In the genomic region with DNA sequence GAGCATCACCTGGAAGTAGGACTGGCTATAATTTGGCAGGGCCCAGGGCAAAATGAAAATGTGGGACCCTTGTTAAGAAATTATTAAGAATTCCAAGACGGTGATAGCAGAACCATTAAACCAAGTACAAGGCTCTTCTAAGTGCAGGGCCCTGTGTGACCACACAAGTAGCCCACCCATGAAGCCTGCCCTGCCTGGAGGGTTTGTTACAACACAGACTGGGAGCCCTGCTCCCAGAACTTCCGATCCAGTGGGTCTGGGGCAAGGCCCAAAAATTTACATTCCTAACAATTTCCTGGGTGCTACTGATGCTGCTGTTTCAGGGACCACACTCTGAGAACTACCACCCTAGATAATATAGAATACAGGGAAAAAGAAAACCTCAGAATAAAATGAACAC, we compare ENCODE assay signal across 27 cellular contexts.
DNase-seq lines count a peak whose midpoint lies in the region; FAIRE-seq and TF ChIP-seq lines count a peak whose summit lies in the region.
"Had no signal": no experiment of that assay in that cellular context is flagged by ENCODE, and none has a peak within 500 bp of the region (broad histone marks: within the 10 kb centered on the region; RNA-seq: fewer than 3 reads in every experiment).

No MANE protein-coding gene starts in this region.

- FAIRE-seq in GM19239 (lab: Jason Lieb, UNC): no peak
- FAIRE-seq: A204.1, GM12878, GM12892, GM18507 had no signal

- H4K20me1 ChIP-seq in neural progenitor cell (ENCODE audit: low read depth) (no peaks in the 10 kb centered on the region), hepatocyte (ENCODE audit: insufficient read depth, poor library complexity, severe bottlenecking) (no peaks in the 10 kb centered on the region)
- H4K20me1 ChIP-seq: BLaER1 had no signal

- H3K9me2 ChIP-seq in hepatocyte (replicated peaks; ENCODE audit: insufficient read depth): no peaks in the 10 kb centered on the region

- no peak overlapping the region for H3K27ac Mint-ChIP-seq in neural progenitor cell
- H3K27ac Mint-ChIP-seq: CD14-positive monocyte; CD4-positive, alpha-beta memory T cell; CD4-positive, CD25-positive, alpha-beta regulatory T cell; CD8-positive, alpha-beta memory T cell had no signal

- no peak overlapping the region for H2BK15ac ChIP-seq in mesenchymal stem cell (ENCODE audit: low read depth, poor library complexity, severe bottlenecking)

- peaks cover 40% of the 10 kb centered on the region for H3K4me1 ChIP-seq in SJSA1 (replicated peaks)
- no peaks in the 10 kb centered on the region for H3K4me1 ChIP-seq in mesenchymal stem cell (ENCODE audit: control insufficient read depth, insufficient read depth, low read depth, low read length)
- peaks cover 9% of the 10 kb centered on the region for H3K4me1 ChIP-seq in neural progenitor cell
- no peaks in the 10 kb centered on the region for H3K4me1 ChIP-seq in hepatocyte (ENCODE audit: insufficient read depth)
- H3K4me1 ChIP-seq: BLaER1 had no signal

- H3K27me3 ChIP-seq in SJSA1 (replicated peaks) (no peaks in the 10 kb centered on the region), mesenchymal stem cell (ENCODE audit: control insufficient read depth in 1 of 2, insufficient read depth in 1 of 2, low read length in 2 of 2) (no peaks in the 10 kb centered on the region), neural progenitor cell (no peaks in the 10 kb centered on the region), hepatocyte (no peaks in the 10 kb centered on the region)
- H3K27me3 ChIP-seq: BE2C, BLaER1 had no signal

- peaks cover 2% of the 10 kb centered on the region for H3K27me3 Mint-ChIP-seq in neural progenitor cell (ENCODE audit: insufficient read depth, low read depth)
- H3K27me3 Mint-ChIP-seq: CD4-positive, alpha-beta memory T cell; CD4-positive, CD25-positive, alpha-beta regulatory T cell; CD8-positive, alpha-beta memory T cell had no signal

- H3K4me3 Mint-ChIP-seq in neural progenitor cell: no peak overlapping the region
- H3K4me3 Mint-ChIP-seq: CD14-positive monocyte; CD4-positive, alpha-beta memory T cell; CD4-positive, CD25-positive, alpha-beta regulatory T cell; CD8-positive, alpha-beta memory T cell had no signal

- DNase-seq in SJSA1 (ENCODE audit: low read depth in 1 of 2, low spot score in 2 of 2) (peak; percentile 87 to 93), mesenchymal stem cell (no peak), neural progenitor cell (ENCODE audit: low spot score) (peak; percentile 8), activated gamma-delta T cell treated with Interleukin-2 at 50 U/mL for 16 hours (no peak), hepatocyte (ENCODE audit: low spot score) (no peak), GM19239 (ENCODE audit: insufficient read length, low spot score) (no peak)
- DNase-seq: 8988T; ACHN; BE2C; C1 segment of cervical spinal cord; CD4-positive, alpha-beta memory T cell; CD4-positive, CD25-positive, alpha-beta regulatory T cell; CD8-positive, alpha-beta memory T cell; COR-L47; DMS 273 treated with DMSO at 0.1 percent for 48 hours; DMS153; DMS53; DMS79; DND-41; EL; GDM1 had no signal

- no peaks in the 10 kb centered on the region for H3K79me1 ChIP-seq in mesenchymal stem cell (replicated peaks; ENCODE audit: low read length, poor library complexity, severe bottlenecking)

- H3K36me3 ChIP-seq in SJSA1 (no peaks in the 10 kb centered on the region), mesenchymal stem cell (ENCODE audit: control insufficient read depth in 1 of 2, insufficient read depth in 2 of 2, low read depth in 1 of 2, low read length in 2 of 2) (no peaks in the 10 kb centered on the region), neural progenitor cell (no peaks in the 10 kb centered on the region), hepatocyte (replicated peaks; ENCODE audit: insufficient read depth, low read depth) (no peaks in the 10 kb centered on the region)
- H3K36me3 ChIP-seq: BE2C, BLaER1 had no signal

- H2BK12ac ChIP-seq in mesenchymal stem cell (ENCODE audit: low read length in 2 of 2): no peak overlapping the region

- H3K9me3 ChIP-seq in SJSA1 (replicated peaks): peaks cover 4% of the 10 kb centered on the region
- no peaks in the 10 kb centered on the region for H3K9me3 ChIP-seq in mesenchymal stem cell (ENCODE audit: control insufficient read depth, low read length)
- H3K9me3 ChIP-seq in neural progenitor cell (ENCODE audit: low read depth): no peaks in the 10 kb centered on the region
- no peaks in the 10 kb centered on the region for H3K9me3 ChIP-seq in hepatocyte (ENCODE audit: low read depth)
- H3K9me3 ChIP-seq: BE2C, BLaER1 had no signal

- peaks cover 15% of the 10 kb centered on the region for H3K4me1 Mint-ChIP-seq in neural progenitor cell
- H3K4me1 Mint-ChIP-seq: CD14-positive monocyte; CD4-positive, alpha-beta memory T cell; CD4-positive, CD25-positive, alpha-beta regulatory T cell; CD8-positive, alpha-beta memory T cell had no signal

- no peak overlapping the region for H2AK5ac ChIP-seq in mesenchymal stem cell (ENCODE audit: low read length, severe bottlenecking)

- H2BK120ac ChIP-seq in mesenchymal stem cell (ENCODE audit: low read depth, low read length): peak overlapping the region; percentile 58

- H2AFZ ChIP-seq in mesenchymal stem cell (ENCODE audit: low read depth, low read length) (no peak overlapping the region), neural progenitor cell (replicated peaks) (no peak overlapping the region), hepatocyte (no peak overlapping the region)

- H3K23ac ChIP-seq in mesenchymal stem cell (ENCODE audit: low read length in 2 of 2): no peak overlapping the region

- 94% methylated on average over 2 of the region's 2 CpGs for WGBS in mesenchymal stem cell
- WGBS in hepatocyte (ENCODE audit: low lambda C conversion rate, missing lambda C conversion rate): 62% methylated on average over 2 of the region's 2 CpGs

- H3F3A ChIP-seq in neural progenitor cell (ENCODE audit: low read depth): no peaks in the 10 kb centered on the region

- no peak overlapping the region for H4K8ac ChIP-seq in mesenchymal stem cell (ENCODE audit: low read length)

- H3K4me3 ChIP-seq in SJSA1 (no peak overlapping the region), mesenchymal stem cell (ENCODE audit: insufficient read depth in 1 of 2, low read depth in 1 of 2, low read length in 2 of 2) (no peak overlapping the region), neural progenitor cell (no peak overlapping the region), hepatocyte (no peak overlapping the region)
- H3K4me3 ChIP-seq: BLaER1, GM12878 had no signal

- H3K18ac ChIP-seq in mesenchymal stem cell (ENCODE audit: low read depth in 1 of 2, low read length in 2 of 2): peak overlapping the region in 1 of 2 experiments; percentile 0

- TF ChIP-seq CTCF in neural progenitor cell (IDR thresholded peaks at IDR 0.05): no peak
- no peak for TF ChIP-seq CTCF in hepatocyte (IDR thresholded peaks at IDR 0.05; ENCODE audit: poor library complexity)

- no peaks in the 10 kb centered on the region for H3K79me2 ChIP-seq in neural progenitor cell (ENCODE audit: low read depth)
- H3K79me2 ChIP-seq in hepatocyte: no peaks in the 10 kb centered on the region

- H3K9ac ChIP-seq in mesenchymal stem cell (ENCODE audit: low read length) (no peak overlapping the region), neural progenitor cell (no peak overlapping the region)
- H3K9ac ChIP-seq: BLaER1 had no signal

- H3K9me3 Mint-ChIP-seq in neural progenitor cell: peaks cover 7% of the 10 kb centered on the region

- H2BK5ac ChIP-seq in mesenchymal stem cell (ENCODE audit: low read depth, low read length, poor library complexity, severe bottlenecking): no peak overlapping the region

- H3K27ac ChIP-seq in SJSA1: peak overlapping the region; percentile 63
- H3K27ac ChIP-seq in mesenchymal stem cell (ENCODE audit: low read length, poor library complexity, severe bottlenecking): no peak overlapping the region
- no peak overlapping the region for H3K27ac ChIP-seq in neural progenitor cell
- H3K27ac ChIP-seq in hepatocyte: no peak overlapping the region
- H3K27ac ChIP-seq: BLaER1 had no signal

- H3K36me3 Mint-ChIP-seq in neural progenitor cell: peaks cover 2% of the 10 kb centered on the region
- H3K36me3 Mint-ChIP-seq: CD14-positive monocyte; CD4-positive, alpha-beta memory T cell; CD4-positive, CD25-positive, alpha-beta regulatory T cell; CD8-positive, alpha-beta memory T cell had no signal

- no peak overlapping the region for H3K14ac ChIP-seq in mesenchymal stem cell (ENCODE audit: low read length in 2 of 2)

- no peak overlapping the region for H3K4ac ChIP-seq in mesenchymal stem cell (ENCODE audit: low read depth in 1 of 2, low read length in 2 of 2)

- H3K4me2 ChIP-seq in mesenchymal stem cell (ENCODE audit: low read length, poor library complexity, severe bottlenecking): no peak overlapping the region
- H3K4me2 ChIP-seq in neural progenitor cell: no peak overlapping the region
- no peak overlapping the region for H3K4me2 ChIP-seq in hepatocyte
- H3K4me2 ChIP-seq: BLaER1 had no signal

- no peak overlapping the region for H4K91ac ChIP-seq in mesenchymal stem cell (ENCODE audit: low read length)

Comparison
In these comparisons a context has a peak if more than half of its experiments do, and no peak if none do; other contexts are left out.
1. DNase-seq: peak in SJSA1 (2 of 2) and neural progenitor cell (single experiment); none in mesenchymal stem cell (single experiment), activated gamma-delta T cell treated with Interleukin-2 at 50 U/mL for 16 hours (single experiment), hepatocyte (single experiment) and GM19239 (single experiment).